28 cellular contexts compared by ENCODE assay signal in the genomic region with DNA sequence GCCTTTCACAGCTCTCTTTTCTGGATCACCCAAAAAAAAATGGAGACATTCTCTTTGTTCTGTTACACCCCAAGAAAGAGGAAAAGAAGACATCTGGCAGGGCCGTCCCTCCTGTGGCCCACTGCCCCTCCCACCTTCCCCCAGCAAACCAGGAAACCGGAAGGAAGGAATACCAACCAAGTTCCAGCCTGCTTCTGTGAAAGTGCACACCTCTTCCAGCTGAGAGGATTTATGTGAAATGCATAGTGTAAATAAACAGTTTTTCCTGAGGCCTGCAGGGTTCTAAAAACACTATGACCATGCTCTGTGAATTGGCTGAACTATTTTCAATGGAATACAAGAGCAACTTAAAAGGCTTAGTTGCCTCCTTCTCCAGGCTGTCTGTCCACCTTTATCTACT. TPM values are rescaled to one million over a fixed set of nuclear protein-coding genes. Genes with fewer than 3 reads are reported as not detected.
"Had no signal": no experiment of that assay in that cellular context is flagged by ENCODE, and none has a peak within 500 bp of the region (broad histone marks: within the 10 kb centered on the region; RNA-seq: fewer than 3 reads in every experiment).

No MANE protein-coding gene starts in this region.

- FAIRE-seq: endothelial cell of umbilical vein, islet of Langerhans had no signal

- H3K36me3 ChIP-seq: colonic mucosa, esophagus squamous epithelium, heart right ventricle, lower lobe of right lung, spleen, tibial artery had no signal

- DNase-seq: colonic mucosa; effector CD8-positive, alpha-beta T cell; endodermal cell; erythroblast; esophagus squamous epithelium; foreskin melanocyte; glutamatergic neuron; heart right ventricle; hippocampal formation; left cardiac atrium; left ventricle myocardium superior; lower lobe of right lung; naive thymus-derived CD8-positive, alpha-beta T cell; nephron progenitor cell; nucleus accumbens; posterior cingulate gyrus; psoas muscle; right cardiac atrium; spleen; stimulated activated CD4-positive, alpha-beta T cell treated with anti-CD3 and anti-CD28 coated beads, Interleukin-4, amount 100 ng/mL, for 4 hours; stimulated activated naive CD8-positive, alpha-beta T cell treated with anti-CD3 and anti-CD28 coated beads, Interleukin-15, Interleukin-2, amounts not matched to agents 100 U/mL and 50 U/mL, for 24 hours; substantia nigra; testis; tibial artery had no signal

- H3K27ac ChIP-seq: colonic mucosa, esophagus squamous epithelium, heart right ventricle, lower lobe of right lung, psoas muscle, skin epidermis, spleen, testis, tibial artery had no signal

- H3K4me1 ChIP-seq: colonic mucosa, esophagus squamous epithelium, heart right ventricle, lower lobe of right lung, psoas muscle, spleen, testis, tibial artery had no signal

- H3K4me3 ChIP-seq: colonic mucosa, esophagus squamous epithelium, heart right ventricle, lower lobe of right lung, psoas muscle, skin epidermis, spleen, testis, tibial artery had no signal

- H3K27me3 ChIP-seq: colonic mucosa, testis, tibial artery had no signal

- ATAC-seq: heart right ventricle; left cardiac atrium; left ventricle myocardium superior; lower lobe of right lung; naive thymus-derived CD8-positive, alpha-beta T cell; psoas muscle; right cardiac atrium; stimulated activated memory B cell treated with anti-CD40 and anti-IgM and Interleukin-4, amounts not matched to agents 10 μg/mL and 1 μg/mL and 100 μg/mL, for 72 hours; stimulated activated naive CD8-positive, alpha-beta T cell treated with anti-CD3 and anti-CD28 coated beads, Interleukin-15, Interleukin-2, amounts not matched to agents 100 U/mL and 50 U/mL, for 24 hours had no signal

- H3K9me3 ChIP-seq: colonic mucosa, esophagus squamous epithelium, heart right ventricle, lower lobe of right lung, psoas muscle, spleen, testis, tibial artery had no signal

RNA-seq across cellular contexts. Expression of a gene that starts 50.0 kb away (rescaled TPM):
- total RNA-seq: naive thymus-derived CD8-positive, alpha-beta T cell had no signal
- polyA plus RNA-seq: naive thymus-derived CD8-positive, alpha-beta T cell had no signal
